20 cellular contexts compared by ENCODE assay signal in genomic region chr7:157037028-157037427, GRCh38. TPM values are rescaled to one million over a fixed set of nuclear protein-coding genes. Genes with fewer than 3 reads are reported as not detected.
DNase-seq lines count a peak whose midpoint lies in the region; ATAC-seq and TF ChIP-seq lines count a peak whose summit lies in the region.
"Had no signal": no experiment of that assay in that cellular context is flagged by ENCODE, and none has a peak within 500 bp of the region (broad histone marks: within the 10 kb centered on the region; RNA-seq: fewer than 3 reads in every experiment).

No MANE protein-coding gene starts in this region.

- peaks cover 8% of the 10 kb centered on the region for H3K36me3 Mint-ChIP-seq in chondrocyte (ENCODE audit: low read depth)
- no peaks in the 10 kb centered on the region for H3K36me3 Mint-ChIP-seq in CD8-positive, alpha-beta T cell
- H3K36me3 Mint-ChIP-seq: CD4-positive, CD25-positive, alpha-beta regulatory T cell had no signal

- H3K27me3 ChIP-seq in suprapubic skin: peaks cover 46% of the 10 kb centered on the region
- H3K27me3 ChIP-seq in CD8-positive, alpha-beta T cell (ENCODE audit: insufficient read depth, low read length): peaks cover 5% of the 10 kb centered on the region
- H3K27me3 ChIP-seq: BLaER1 had no signal

- no peak for ATAC-seq in CD8-positive, alpha-beta T cell
- ATAC-seq in HG02870 (IDR thresholded peaks at IDR 0.05; ENCODE audit: unreplicated experiment): no peak

- TF ChIP-seq CTCF in chondrocyte (IDR thresholded peaks at IDR 0.05) (no peak), suprapubic skin (IDR thresholded peaks at IDR 0.05) (no peak)
- TF ChIP-seq CTCF in CD8-positive, alpha-beta T cell (IDR thresholded peaks at IDR 0.05): no peak

- H3K4me1 Mint-ChIP-seq in chondrocyte (ENCODE audit: low read depth): no peaks in the 10 kb centered on the region
- no peaks in the 10 kb centered on the region for H3K4me1 Mint-ChIP-seq in CD8-positive, alpha-beta T cell (ENCODE audit: low read depth)
- H3K4me1 Mint-ChIP-seq: B cell; CD4-positive, CD25-positive, alpha-beta regulatory T cell had no signal

- no peak overlapping the region for H3K27ac Mint-ChIP-seq in chondrocyte (ENCODE audit: unreplicated experiment)
- H3K27ac Mint-ChIP-seq in CD8-positive, alpha-beta T cell: no peak overlapping the region
- H3K27ac Mint-ChIP-seq: B cell; CD4-positive, CD25-positive, alpha-beta regulatory T cell had no signal

- 90% methylated on average over 4 of the region's 4 CpGs for WGBS in suprapubic skin

- no peak for TF ChIP-seq POLR2A in suprapubic skin (IDR thresholded peaks at IDR 0.05)

- no peak overlapping the region for H3K4me3 ChIP-seq in suprapubic skin
- H3K4me3 ChIP-seq in CD8-positive, alpha-beta T cell (ENCODE audit: low read depth, low read length): no peak overlapping the region
- H3K4me3 ChIP-seq: BLaER1, GM23248 had no signal

- peaks cover 26% of the 10 kb centered on the region for H3K27me3 Mint-ChIP-seq in chondrocyte (ENCODE audit: low read depth)
- H3K27me3 Mint-ChIP-seq in CD8-positive, alpha-beta T cell (ENCODE audit: low read depth): peaks cover 33% of the 10 kb centered on the region

- H3K9me3 ChIP-seq in suprapubic skin: no peaks in the 10 kb centered on the region
- H3K9me3 ChIP-seq in CD8-positive, alpha-beta T cell (ENCODE audit: low read length): no peaks in the 10 kb centered on the region

- peaks cover 18% of the 10 kb centered on the region for H3K9me3 Mint-ChIP-seq in chondrocyte (ENCODE audit: low read depth)
- H3K9me3 Mint-ChIP-seq in CD8-positive, alpha-beta T cell: peaks cover 9% of the 10 kb centered on the region

- CTCF ChIA-PET in CD8-positive, alpha-beta T cell (lab: Charles Lee): no interaction called here

- no peaks in the 10 kb centered on the region for H3K36me3 ChIP-seq in suprapubic skin
- no peaks in the 10 kb centered on the region for H3K36me3 ChIP-seq in CD8-positive, alpha-beta T cell (ENCODE audit: insufficient read depth, low read length)
- H3K36me3 ChIP-seq: BLaER1 had no signal

- intact Hi-C loops in CD8-positive, alpha-beta T cell (cut with DNase I, micrococcal nuclease): no loop called here

- no peak for TF ChIP-seq EP300 in suprapubic skin (IDR thresholded peaks at IDR 0.05)

- H3K4me1 ChIP-seq in suprapubic skin: no peaks in the 10 kb centered on the region
- no peaks in the 10 kb centered on the region for H3K4me1 ChIP-seq in CD8-positive, alpha-beta T cell (ENCODE audit: insufficient read depth, low read length)

- H3K4me3 Mint-ChIP-seq in chondrocyte (ENCODE audit: unreplicated experiment): no peak overlapping the region
- H3K4me3 Mint-ChIP-seq in CD8-positive, alpha-beta T cell: no peak overlapping the region
- H3K4me3 Mint-ChIP-seq: B cell; CD4-positive, CD25-positive, alpha-beta regulatory T cell had no signal

- no peak overlapping the region for H3K27ac ChIP-seq in suprapubic skin
- no peak overlapping the region for H3K27ac ChIP-seq in CD8-positive, alpha-beta T cell (ENCODE audit: low read depth, low read length)
- H3K27ac ChIP-seq: BLaER1, C4-2B, GM23248 had no signal

- DNase-seq in HuH-7 (ENCODE audit: low spot score): peak; percentile 7
- peak; percentile 39 for DNase-seq in chondrocyte (ENCODE audit: low spot score)
- DNase-seq in mesenteric fat pad (ENCODE audit: low spot score): peak; percentile 60
- DNase-seq in suprapubic skin (ENCODE audit: low spot score in 2 of 2): peak; percentile 17 to 32
- DNase-seq in CD8-positive, alpha-beta T cell: no peak
- no peak for DNase-seq in activated naive CD4-positive, alpha-beta T cell (lab: John Stamatoyannopoulos, UW)
- DNase-seq: Calu3; CD4-positive, CD25-positive, alpha-beta regulatory T cell; COR-L47; DMS53; DMS79 treated with DMSO at 0.1 percent for 48 hours; GF-D8; GM23248; H7; HCEC 1CT had no signal

- POLR2A ChIA-PET in CD8-positive, alpha-beta T cell (lab: Charles Lee): no interaction called here

RNA-seq across cellular contexts. Expression of gene MNX1, which starts 26.6 kb away (rescaled TPM):
- total RNA-seq in chondrocyte: not detected in 3 replicates
- not detected for total RNA-seq in mesenteric fat pad
- under 1 TPM in 1 of 4 donors, not detected in 3; 0.56 TPM for total RNA-seq in suprapubic skin
- total RNA-seq in CD8-positive, alpha-beta T cell: not detected
- total RNA-seq: A673, B cell, GM23248 had no signal

Comparison
In these comparisons a context has a peak if more than half of its experiments do, and no peak if none do; other contexts are left out.
1. DNase-seq: peak in HuH-7 (single experiment), chondrocyte (single experiment), mesenteric fat pad (single experiment) and suprapubic skin (2 of 2); none in CD8-positive, alpha-beta T cell (0 of 7) and activated naive CD4-positive, alpha-beta T cell (0 of 4).